Comparison of ENCODE assay signal across 28 cellular contexts in the genomic region with DNA sequence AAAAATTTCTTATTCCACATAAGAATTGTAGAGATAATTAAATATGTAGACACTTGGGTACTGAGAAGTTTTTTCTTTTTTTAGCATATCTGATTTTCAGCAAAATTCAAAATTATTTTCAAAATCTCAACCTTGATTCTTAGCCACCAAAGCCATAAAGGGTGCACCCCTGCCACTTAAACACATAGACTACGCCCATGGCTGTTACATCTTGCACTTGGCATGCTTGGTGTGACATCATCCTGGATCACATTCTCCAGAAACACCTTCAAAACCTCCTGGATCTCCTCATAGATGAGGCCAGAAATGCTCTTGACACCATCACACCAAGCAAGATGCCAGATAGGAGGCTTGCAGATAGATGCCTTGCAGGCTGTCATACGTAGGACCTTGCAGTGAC.
"Had no signal": no experiment of that assay in that cellular context is flagged by ENCODE, and none has a peak within 500 bp of the region (broad histone marks: within the 10 kb centered on the region; RNA-seq: fewer than 3 reads in every experiment).

No MANE protein-coding gene starts in this region.

- H3K4me1 ChIP-seq: breast epithelium, colonic mucosa, gastrocnemius medialis, left lung, parathyroid adenoma, transverse colon, vagina had no signal

- H3K4me3 ChIP-seq: breast epithelium, colonic mucosa, dorsolateral prefrontal cortex, gastrocnemius medialis, left lung, skin epidermis, transverse colon, vagina had no signal

- H3K36me3 ChIP-seq: breast epithelium, colonic mucosa, gastrocnemius medialis, left lung, neutrophil, transverse colon, vagina, WERI-Rb-1 had no signal

- H3K4me1 Mint-ChIP-seq: central memory CD8-positive, alpha-beta T cell; mesothelial cell of epicardium; natural killer cell; stimulated activated memory B cell treated with anti-CD40 and anti-IgM and Interleukin-4, amounts not matched to agents 10 μg/mL and 1 μg/mL and 100 μg/mL, for 72 hours had no signal

- H2AFZ ChIP-seq: parathyroid adenoma had no signal

- H3K27ac Mint-ChIP-seq: activated naive CD8-positive, alpha-beta T cell; activated T-helper 2 cell treated with anti-CD3 and anti-CD28 coated beads, Interferon-gamma antibody, Interleukin-2, Interleukin-4, amounts not matched to agents 10 μg/mL and 5 μg/mL and 100 μg/mL, durations not matched to agents 14 hours and 24 hours and 36 hours; effector memory CD8-positive, alpha-beta T cell; mesothelial cell of epicardium; natural killer cell; stimulated activated memory B cell treated with anti-CD40 and anti-IgM and Interleukin-4, amounts not matched to agents 10 μg/mL and 1 μg/mL and 100 μg/mL, for 72 hours; T-helper 2 cell treated with Interferon-gamma antibody and Interleukin-4, amounts not matched to agents 5 μg/mL and 100 μg/mL, for 36 hours had no signal

- H3K4me3 Mint-ChIP-seq: activated naive CD8-positive, alpha-beta T cell; activated T-cell treated with anti-CD3 and anti-CD28 coated beads, Interleukin-2, amount 50 U/mL, for 4 hours; central memory CD8-positive, alpha-beta T cell; effector memory CD8-positive, alpha-beta T cell; mesothelial cell of epicardium; natural killer cell; stimulated activated memory B cell treated with anti-CD40 and anti-IgM and Interleukin-4, amounts not matched to agents 10 μg/mL and 1 μg/mL and 100 μg/mL, for 72 hours; T-helper 2 cell treated with Interferon-gamma antibody and Interleukin-4, amounts not matched to agents 5 μg/mL and 100 μg/mL, for 36 hours had no signal

- H3K27me3 ChIP-seq: breast epithelium, colonic mucosa, dorsolateral prefrontal cortex, gastrocnemius medialis, left lung, neutrophil, transverse colon, vagina had no signal

- DNase-seq: activated CD4-positive, CD25-positive, alpha-beta regulatory T cell treated with anti-CD3 and anti-CD28 coated beads, Interleukin-2, amount 50 U/mL, for 72 hours; activated CD8-positive, alpha-beta memory T cell treated with anti-CD3 and anti-CD28 coated beads, Interleukin-2, amount 50 U/mL, for 48 hours; activated naive CD4-positive, alpha-beta T cell; activated T-cell treated with anti-CD3 and anti-CD28 coated beads, Interleukin-2, amount 50 U/mL, for 4 hours; colonic mucosa; dorsolateral prefrontal cortex; effector memory CD8-positive, alpha-beta T cell; gastrocnemius medialis; hippocampal formation; kidney glomerular epithelial cell; left lung; natural killer cell; right cardiac atrium; stimulated activated CD4-positive, alpha-beta T cell treated with anti-CD3 and anti-CD28 coated beads, Interleukin-1b, Interleukin-23, amount 100 ng/mL, for 48 hours; transverse colon; WERI-Rb-1 had no signal

- H3K27me3 Mint-ChIP-seq: activated naive CD8-positive, alpha-beta T cell had no signal

- H3K9me3 ChIP-seq: colonic mucosa, gastrocnemius medialis, vagina had no signal

- ATAC-seq: effector memory CD8-positive, alpha-beta T cell; esophagus mucosa; gastrocnemius medialis; left lung; natural killer cell; right cardiac atrium; stimulated activated memory B cell treated with anti-CD40 and anti-IgM and Interleukin-4, amounts not matched to agents 10 μg/mL and 1 μg/mL and 100 μg/mL, for 72 hours had no signal

- H3K27ac ChIP-seq: breast epithelium, colonic mucosa, dorsolateral prefrontal cortex, gastrocnemius medialis, left lung, neutrophil, parathyroid adenoma, transverse colon, vagina, WERI-Rb-1 had no signal

- H3K9ac ChIP-seq: parathyroid adenoma had no signal
